27 cellular contexts compared by ENCODE assay signal in genomic region chr5:67528953-67529352, GRCh38.
DNase-seq lines count a peak whose midpoint lies in the region; ATAC-seq and TF ChIP-seq lines count a peak whose summit lies in the region.
"Had no signal": no experiment of that assay in that cellular context is flagged by ENCODE, and none has a peak within 500 bp of the region (broad histone marks: within the 10 kb centered on the region; RNA-seq: fewer than 3 reads in every experiment).

No MANE protein-coding gene starts in this region.

- CTCF ChIA-PET in HEK293 (lab: Yijun Ruan, JAX): interaction anchor here (0.6 kb wide), 1 partner anchor 47 kb away, joined by 4 read pairs; no protein-coding TSS in a partner anchor

- peak overlapping the region in 6 of 11 experiments; percentile 0 to 37 (median 14); a peak in 1 of 22 replicates for H3K4me2 ChIP-seq in BLaER1 treated with 17β-estradiol and CSF1 and Interleukin-3, amounts not matched to agents 10 nM and 100 nM
- no peak overlapping the region for H3K4me2 ChIP-seq in parathyroid adenoma (ENCODE audit: low read length)

- peaks cover 12 to 20% (median 17%) of the 10 kb centered on the region in 11 experiments; a peak in 19 of 22 replicates for H3K9me3 ChIP-seq in BLaER1 treated with 17β-estradiol and CSF1 and Interleukin-3, amounts not matched to agents 10 nM and 100 nM (replicated peaks in 1 of 11)
- H3K9me3 ChIP-seq in HEK293 (ENCODE audit: control insufficient read depth, insufficient read depth, low read depth, low read length) (no peaks in the 10 kb centered on the region), parathyroid adenoma (ENCODE audit: control insufficient read depth, low read length) (no peaks in the 10 kb centered on the region)
- H3K9me3 ChIP-seq: BE2C, colonic mucosa had no signal

- no peaks in the 10 kb centered on the region for H3K79me2 ChIP-seq in parathyroid adenoma

- H4K20me1 ChIP-seq in BLaER1 treated with 17β-estradiol and CSF1 and Interleukin-3, amounts not matched to agents 10 nM and 100 nM: no peaks in the 10 kb centered on the region

- peak overlapping the region; percentile 61 for H2AFZ ChIP-seq in parathyroid adenoma

- no peaks in the 10 kb centered on the region for H3K27me3 ChIP-seq in BLaER1 treated with 17β-estradiol and CSF1 and Interleukin-3, amounts not matched to agents 10 nM and 100 nM
- no peaks in the 10 kb centered on the region for H3K27me3 ChIP-seq in parathyroid adenoma (ENCODE audit: control insufficient read depth, insufficient read depth, low read length)
- H3K27me3 ChIP-seq: BE2C, colonic mucosa, right atrium auricular region had no signal

- no peak overlapping the region for H3K27ac ChIP-seq in BLaER1 treated with 17β-estradiol and CSF1 and Interleukin-3, amounts not matched to agents 10 nM and 100 nM
- no peak overlapping the region for H3K27ac ChIP-seq in HEK293 (ENCODE audit: extremely low read depth, low read depth, low read length)
- peak overlapping the region; percentile 25 for H3K27ac ChIP-seq in parathyroid adenoma
- H3K27ac ChIP-seq: colonic mucosa, right atrium auricular region had no signal

- TF ChIP-seq CTCF in HEK293 (tag by site-specific recombination; IDR thresholded peaks at IDR 0.05): no peak
- no peak for TF ChIP-seq CTCF in epithelial cell of esophagus (IDR thresholded peaks at IDR 0.05; ENCODE audit: insufficient read depth, low read depth, low read length, missing control alignments)
- TF ChIP-seq CTCF in parathyroid adenoma (IDR thresholded peaks at IDR 0.05): no peak

- no peak overlapping the region for H3K4me3 ChIP-seq in BLaER1 treated with 17β-estradiol and CSF1 and Interleukin-3, amounts not matched to agents 10 nM and 100 nM
- H3K4me3 ChIP-seq in HEK293 (ENCODE audit: low read depth, low read length): no peak overlapping the region
- H3K4me3 ChIP-seq in epithelial cell of esophagus (ENCODE audit: low read length): no peak overlapping the region
- H3K4me3 ChIP-seq in parathyroid adenoma (ENCODE audit: low read depth, low read length): no peak overlapping the region
- H3K4me3 ChIP-seq: colonic mucosa, right atrium auricular region had no signal

- ATAC-seq in GM21423 (IDR thresholded peaks at IDR 0.05; ENCODE audit: unreplicated experiment) (no peak), GM19452 (IDR thresholded peaks at IDR 0.05; ENCODE audit: unreplicated experiment) (no peak)
- ATAC-seq: activated CD4-positive, alpha-beta T cell treated with anti-CD3 and anti-CD28 coated beads for 36 hours; activated CD8-positive, alpha-beta T cell treated with anti-CD3 and anti-CD28 coated beads, Interleukin-2, amount 10 ng/mL, durations not matched to agents 7 days and 5 days; activated T-helper 17 cell treated with anti-CD3 and anti-CD28 coated beads, Interleukin-2, amount 50 U/mL, for 72 hours; left lobe of liver; Right ventricle myocardium inferior; stimulated activated naive CD8-positive, alpha-beta T cell treated with anti-CD3 and anti-CD28 coated beads, Interleukin-15, Interleukin-2, amounts not matched to agents 100 U/mL and 50 U/mL, for 24 hours had no signal

- no peaks in the 10 kb centered on the region for H3K36me3 ChIP-seq in BLaER1 treated with 17β-estradiol and CSF1 and Interleukin-3, amounts not matched to agents 10 nM and 100 nM
- H3K36me3 ChIP-seq in HEK293 (ENCODE audit: control insufficient read depth in 2 of 2, insufficient read depth in 1 of 2, low read length in 2 of 2): no peaks in the 10 kb centered on the region
- no peaks in the 10 kb centered on the region for H3K36me3 ChIP-seq in parathyroid adenoma (ENCODE audit: control insufficient read depth, insufficient read depth, low read length)
- H3K36me3 ChIP-seq: BE2C, colonic mucosa, right atrium auricular region had no signal

- POLR2A ChIA-PET in HEK293 (lab: Yijun Ruan, JAX): no interaction called here

- H3K4me1 ChIP-seq in BLaER1 treated with 17β-estradiol and CSF1 and Interleukin-3, amounts not matched to agents 10 nM and 100 nM: peaks cover 0 to 16% (median 9%) of the 10 kb centered on the region in 10 experiments; a peak in 14 of 20 replicates
- H3K4me1 ChIP-seq in HEK293 (ENCODE audit: control insufficient read depth, insufficient read depth, low read length) (peaks cover 3% of the 10 kb centered on the region), parathyroid adenoma (peaks cover 15% of the 10 kb centered on the region)
- H3K4me1 ChIP-seq: colonic mucosa, right atrium auricular region had no signal

- DNase-seq in epithelial cell of esophagus (ENCODE audit: low read depth): peak; percentile 4
- DNase-seq in activated gamma-delta T cell (lab: John Stamatoyannopoulos, UW): no peak
- DNase-seq: activated CD4-positive, alpha-beta T cell treated with anti-CD3 and anti-CD28 coated beads for 36 hours; activated CD8-positive, alpha-beta T cell treated with anti-CD3 and anti-CD28 coated beads, Interleukin-2, amount 10 ng/mL, durations not matched to agents 7 days and 5 days; activated naive CD8-positive, alpha-beta T cell treated with anti-CD3 and anti-CD28 coated beads for 36 hours; aorta; BE2C; colonic mucosa; DMS 273 treated with DMSO at 0.1 percent for 48 hours; effector CD4-positive, alpha-beta T cell; hypothalamus; NCI-H1105; NCI-H1930; NCI-H524 treated with DMSO at 0.1 percent for 48 hours; NK-92 treated with Interleukin-12 subunit alpha and Interleukin-12 subunit beta, amount 100 ng/mL, for 24 hours; small intestine; stimulated activated naive CD8-positive, alpha-beta T cell treated with anti-CD3 and anti-CD28 coated beads, Interleukin-15, Interleukin-2, amounts not matched to agents 100 U/mL and 50 U/mL, for 24 hours; T-helper 2 cell had no signal

- no peak overlapping the region for H3K9ac ChIP-seq in BLaER1 treated with 17β-estradiol and CSF1 and Interleukin-3, amounts not matched to agents 10 nM and 100 nM
- no peak overlapping the region for H3K9ac ChIP-seq in parathyroid adenoma

TF ChIP-seq in HEK293, 187 proteins besides CTCF, POLR2A, EP300 and RAD21:
- TF ChIP-seq ZNF214 (tag by site-specific recombination; IDR thresholded peaks at IDR 0.05; ENCODE audit: borderline replicate concordance): no peak
- no peak for TF ChIP-seq ZBTB20 (tag by site-specific recombination; IDR thresholded peaks at IDR 0.05)
- TF ChIP-seq HIC1 (tag by site-specific recombination; IDR thresholded peaks at IDR 0.05): 0 out of 2 replicates have a peak, but pooled peaks have one; percentile 35
TF ChIP-seq in HEK293: peak in this region for 1.
